In the genomic region with DNA sequence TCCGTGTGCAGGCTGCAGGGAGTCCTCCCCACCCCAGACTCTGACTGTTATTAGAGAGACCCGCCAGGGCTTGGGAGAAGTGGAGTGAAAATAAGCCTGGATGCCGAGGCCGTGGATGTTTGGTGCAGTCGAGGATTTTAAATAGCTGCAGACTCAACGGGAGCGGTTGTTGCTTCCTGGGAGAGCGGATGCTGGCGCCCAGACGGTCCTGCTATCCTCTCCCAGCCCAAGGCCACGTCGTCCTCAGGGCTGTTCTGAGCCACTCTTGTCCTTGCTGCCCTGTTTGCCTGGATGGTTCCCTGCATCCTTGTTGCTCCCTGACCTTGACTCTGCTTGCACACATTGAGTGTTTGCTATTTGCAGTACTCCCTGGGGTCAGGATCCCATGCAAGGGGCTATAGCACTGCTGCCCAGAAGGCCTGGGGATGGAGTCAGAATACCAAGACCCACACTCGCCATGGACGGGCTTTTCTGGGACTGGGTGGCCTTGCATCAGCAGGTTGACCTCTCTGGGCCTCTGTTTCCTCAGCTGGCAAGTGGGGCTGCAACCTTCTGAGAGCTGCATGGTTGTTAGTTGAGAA, we compare ENCODE assay signal across 1 cellular context.
TF ChIP-seq lines count a peak whose summit lies in the region.

No MANE protein-coding gene starts in this region.

TF ChIP-seq in H1, 55 proteins besides CTCF, POLR2A, EP300 and RAD21 (continued from another document):
- TF ChIP-seq USF2 (IDR thresholded peaks at IDR 0.05; ENCODE audit: low read length) (no peak), TCF12 (IDR thresholded peaks at IDR 0.05; ENCODE audit: low read depth, low read length) (no peak), SP2 (IDR thresholded peaks at IDR 0.05; ENCODE audit: low read length) (no peak), EGR1 (IDR thresholded peaks at IDR 0.05; ENCODE audit: borderline replicate concordance, low read depth, low read length) (no peak), YY1 (IDR thresholded peaks at IDR 0.05; ENCODE audit: low read depth, low read length) (no peak), GTF2F1 (IDR thresholded peaks at IDR 0.05; ENCODE audit: borderline replicate concordance, low read depth, low read length) (no peak), HDAC6 (IDR thresholded peaks at IDR 0.05; ENCODE audit: low read depth, low read length) (no peak), ASH2L (IDR thresholded peaks at IDR 0.05; ENCODE audit: low read length) (no peak), CREB1 (IDR thresholded peaks at IDR 0.05) (no peak), CHD2 (IDR thresholded peaks at IDR 0.05; ENCODE audit: low read length) (no peak), MAFK (IDR thresholded peaks at IDR 0.05; ENCODE audit: low read depth, low read length) (no peak), TAF7 (optimal IDR thresholded peaks at IDR 0.05; ENCODE audit: borderline replicate concordance, low read depth, low read length) (no peak), EZH2 (IDR thresholded peaks at IDR 0.05; ENCODE audit: low read depth, low read length, severe bottlenecking) (no peak), SUZ12 (IDR thresholded peaks at IDR 0.05; ENCODE audit: low read length) (no peak)
- TF ChIP-seq, protein P1, sequence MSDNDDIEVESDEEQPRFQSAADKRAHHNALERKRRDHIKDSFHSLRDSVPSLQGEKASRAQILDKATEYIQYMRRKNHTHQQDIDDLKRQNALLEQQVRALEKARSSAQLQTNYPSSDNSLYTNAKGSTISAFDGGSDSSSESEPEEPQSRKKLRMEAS (IDR thresholded peaks at IDR 0.05): no peak
TF ChIP-seq in H1: peak in this region for 0.
